In genomic region chr6:160972111-160972510, GRCh38 we compare ENCODE assay signal across 9 cellular contexts. TPM values are rescaled to one million over a fixed set of nuclear protein-coding genes. Genes with fewer than 3 reads are reported as not detected.
A peak's percentile ranks its signal among the peaks of the same experiment; 100 is the strongest.
DNase-seq lines count a peak whose midpoint lies in the region; ATAC-seq, FAIRE-seq and TF ChIP-seq lines count a peak whose summit lies in the region.
"Had no signal": no experiment of that assay in that cellular context is flagged by ENCODE, and none has a peak within 500 bp of the region (broad histone marks: within the 10 kb centered on the region; RNA-seq: fewer than 3 reads in every experiment).

No MANE protein-coding gene starts in this region.

- no peak overlapping the region for H3K4me3 ChIP-seq in kidney epithelial cell (ENCODE audit: low read depth, low read length)
- no peak overlapping the region for H3K4me3 ChIP-seq in tibial artery

- H3K9me3 ChIP-seq in tibial artery: no peaks in the 10 kb centered on the region

- peak; percentile 12 for DNase-seq in RKO (ENCODE audit: low spot score)
- peak; percentile 52 for DNase-seq in kidney epithelial cell (ENCODE audit: low read depth)
- no peak for DNase-seq in NOMO-1 treated with dmso at 0.1 percent for 144 hours (lab: John Stamatoyannopoulos, UW; ENCODE audit: unreplicated experiment)
- DNase-seq in tibial artery: no peak
- no peak for DNase-seq in GM12892 (ENCODE audit: insufficient read length)
- DNase-seq in NK-92 (lab: John Stamatoyannopoulos, UW; ENCODE audit: unreplicated experiment): no peak
- DNase-seq: activated CD4-positive, CD25-positive, alpha-beta regulatory T cell treated with anti-CD3 and anti-CD28 coated beads, Interleukin-2, amount 50 U/mL, for 72 hours had no signal

- H3K27ac ChIP-seq in tibial artery: no peak overlapping the region

- no peak for TF ChIP-seq CTCF in kidney epithelial cell (IDR thresholded peaks at IDR 0.05; ENCODE audit: insufficient read depth, low read length, poor library complexity, severe bottlenecking)
- no peak for TF ChIP-seq CTCF in tibial artery (IDR thresholded peaks at IDR 0.05)

- no peaks in the 10 kb centered on the region for H3K36me3 ChIP-seq in kidney epithelial cell (ENCODE audit: control insufficient read depth, insufficient read depth, low read length)
- no peaks in the 10 kb centered on the region for H3K36me3 ChIP-seq in tibial artery

- intact Hi-C loops in tibial artery (cut with DNase I; ENCODE audit: low total_unique reads): no loop called here

- no peak for FAIRE-seq in GM12892 (lab: Jason Lieb, UNC)

- H3K4me1 ChIP-seq in tibial artery: peaks cover 0 to 22% (median 0%) of the 10 kb centered on the region in 4 donors

- no peak for TF ChIP-seq POLR2A in GM12892 (IDR thresholded peaks at IDR 0.05; ENCODE audit: low read depth, low read length)

- peak; percentile 75 for ATAC-seq in GM18498 (IDR thresholded peaks at IDR 0.05; ENCODE audit: unreplicated experiment)
- peak; percentile 58 for ATAC-seq in HG02763 (IDR thresholded peaks at IDR 0.05; ENCODE audit: unreplicated experiment)

- no peaks in the 10 kb centered on the region for H3K27me3 ChIP-seq in kidney epithelial cell (ENCODE audit: control insufficient read depth, insufficient read depth, low read length)
- no peaks in the 10 kb centered on the region for H3K27me3 ChIP-seq in tibial artery

RNA-seq across cellular contexts. Expression of gene MAP3K4, which starts 19.5 kb away (rescaled TPM):
- 22.5 and 22.6 TPM in 2 replicates for total RNA-seq in kidney epithelial cell
- 20.9 TPM for polyA plus RNA-seq in GM12892 (2012; ENCODE audit: missing spikeins)

Comparison
In these comparisons a context has a peak if more than half of its experiments do, and no peak if none do; other contexts are left out.
1. DNase-seq: peak in RKO (single experiment) and kidney epithelial cell (single experiment); none in NOMO-1 treated with dmso at 0.1 percent for 144 hours (single experiment), tibial artery (0 of 2), GM12892 (single experiment) and NK-92 (single experiment).